ENCODE assay signal across 1 cellular context in the genomic region with DNA sequence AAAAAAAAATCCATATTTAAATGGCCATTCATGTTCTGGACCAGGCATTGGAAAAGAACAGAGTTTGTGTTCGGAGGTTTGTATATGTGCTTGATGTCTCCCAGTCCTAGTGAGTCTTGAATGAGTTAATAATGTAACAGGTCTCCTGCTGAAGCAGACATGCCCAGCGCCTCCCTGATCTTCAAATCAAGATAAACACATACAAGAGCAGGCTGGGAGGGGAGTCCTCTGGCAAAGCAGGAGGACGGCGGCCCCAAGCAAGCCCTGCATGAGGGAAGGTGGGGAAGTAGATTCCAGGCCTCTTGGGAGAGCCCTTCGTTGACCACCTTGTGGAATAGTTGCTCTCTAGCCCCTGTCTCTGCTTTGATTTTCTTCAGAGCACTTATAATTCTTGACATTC.
TF ChIP-seq lines count a peak whose summit lies in the region.

No MANE protein-coding gene starts in this region.

TF ChIP-seq in SK-N-SH treated with all-trans-retinoic acid at 6 μM for 48 hours, 23 proteins besides CTCF, POLR2A, EP300 and RAD21 (continued from another document):
- TF ChIP-seq GLIS3 (CRISPR knock-in tag; IDR thresholded peaks at IDR 0.05): no peak
- TF ChIP-seq BACH2 (CRISPR knock-in tag; IDR thresholded peaks at IDR 0.05; ENCODE audit: borderline replicate concordance): no peak
- TF ChIP-seq ESRRG (CRISPR knock-in tag; IDR thresholded peaks at IDR 0.05): no peak
- no peak for TF ChIP-seq TCF4 (CRISPR knock-in tag; IDR thresholded peaks at IDR 0.05; ENCODE audit: borderline replicate concordance)
- TF ChIP-seq ZFP3 (CRISPR knock-in tag; IDR thresholded peaks at IDR 0.05): no peak
- no peak for TF ChIP-seq TOX (CRISPR knock-in tag; IDR thresholded peaks at IDR 0.05; ENCODE audit: borderline replicate concordance)
- TF ChIP-seq, protein P1, sequence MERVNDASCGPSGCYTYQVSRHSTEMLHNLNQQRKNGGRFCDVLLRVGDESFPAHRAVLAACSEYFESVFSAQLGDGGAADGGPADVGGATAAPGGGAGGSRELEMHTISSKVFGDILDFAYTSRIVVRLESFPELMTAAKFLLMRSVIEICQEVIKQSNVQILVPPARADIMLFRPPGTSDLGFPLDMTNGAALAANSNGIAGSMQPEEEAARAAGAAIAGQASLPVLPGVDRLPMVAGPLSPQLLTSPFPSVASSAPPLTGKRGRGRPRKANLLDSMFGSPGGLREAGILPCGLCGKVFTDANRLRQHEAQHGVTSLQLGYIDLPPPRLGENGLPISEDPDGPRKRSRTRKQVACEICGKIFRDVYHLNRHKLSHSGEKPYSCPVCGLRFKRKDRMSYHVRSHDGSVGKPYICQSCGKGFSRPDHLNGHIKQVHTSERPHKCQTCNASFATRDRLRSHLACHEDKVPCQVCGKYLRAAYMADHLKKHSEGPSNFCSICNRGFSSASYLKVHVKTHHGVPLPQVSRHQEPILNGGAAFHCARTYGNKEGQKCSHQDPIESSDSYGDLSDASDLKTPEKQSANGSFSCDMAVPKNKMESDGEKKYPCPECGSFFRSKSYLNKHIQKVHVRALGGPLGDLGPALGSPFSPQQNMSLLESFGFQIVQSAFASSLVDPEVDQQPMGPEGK (CRISPR knock-in tag; IDR thresholded peaks at IDR 0.05; ENCODE audit: borderline replicate concordance): no peak
- TF ChIP-seq, protein P2, sequence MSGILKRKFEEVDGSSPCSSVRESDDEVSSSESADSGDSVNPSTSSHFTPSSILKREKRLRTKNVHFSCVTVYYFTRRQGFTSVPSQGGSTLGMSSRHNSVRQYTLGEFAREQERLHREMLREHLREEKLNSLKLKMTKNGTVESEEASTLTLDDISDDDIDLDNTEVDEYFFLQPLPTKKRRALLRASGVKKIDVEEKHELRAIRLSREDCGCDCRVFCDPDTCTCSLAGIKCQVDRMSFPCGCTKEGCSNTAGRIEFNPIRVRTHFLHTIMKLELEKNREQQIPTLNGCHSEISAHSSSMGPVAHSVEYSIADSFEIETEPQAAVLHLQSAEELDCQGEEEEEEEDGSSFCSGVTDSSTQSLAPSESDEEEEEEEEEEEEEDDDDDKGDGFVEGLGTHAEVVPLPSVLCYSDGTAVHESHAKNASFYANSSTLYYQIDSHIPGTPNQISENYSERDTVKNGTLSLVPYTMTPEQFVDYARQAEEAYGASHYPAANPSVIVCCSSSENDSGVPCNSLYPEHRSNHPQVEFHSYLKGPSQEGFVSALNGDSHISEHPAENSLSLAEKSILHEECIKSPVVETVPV (CRISPR knock-in tag; IDR thresholded peaks at IDR 0.05): no peak
- no peak for TF ChIP-seq ZNF8 (CRISPR knock-in tag; IDR thresholded peaks at IDR 0.05)
TF ChIP-seq in SK-N-SH treated with all-trans-retinoic acid at 6 μM for 48 hours: peak in this region for 0.
